In genomic region chr2:231600619-231601355, GRCh38 we compare ENCODE assay signal across 18 cellular contexts. TPM values are rescaled to one million over a fixed set of nuclear protein-coding genes. Genes with fewer than 3 reads are reported as not detected.
DNase-seq lines count a peak whose midpoint lies in the region; ATAC-seq and TF ChIP-seq lines count a peak whose summit lies in the region.
"Had no signal": no experiment of that assay in that cellular context is flagged by ENCODE, and none has a peak within 500 bp of the region (broad histone marks: within the 10 kb centered on the region; RNA-seq: fewer than 3 reads in every experiment).

No MANE protein-coding gene starts in this region.

- no peak for DNase-seq in CD8-positive, alpha-beta T cell
- DNase-seq in SK-N-MC (ENCODE audit: low read depth, low spot score) (no peak), right atrium auricular region (ENCODE audit: low spot score) (no peak), sigmoid colon (no peak), HUDEP-2 (lab: John Stamatoyannopoulos, UW; ENCODE audit: unreplicated experiment in 76 of 76) (no peak), Caco-2 (no peak)

- H3K4me3 ChIP-seq in CD8-positive, alpha-beta T cell (ENCODE audit: low read depth, low read length), result no peak overlapping the region
- H3K4me3 ChIP-seq in SK-N-MC (no peak overlapping the region), right atrium auricular region (no peak overlapping the region), sigmoid colon (no peak overlapping the region), Caco-2 (ENCODE audit: low read depth, low read length) (no peak overlapping the region)

- peak overlapping the region; percentile 37 for H3K27ac Mint-ChIP-seq in CD8-positive, alpha-beta T cell
- no peak overlapping the region for H3K27ac Mint-ChIP-seq in Caco-2 (ENCODE audit: unreplicated experiment)
- H3K27ac Mint-ChIP-seq: activated naive CD4-positive, alpha-beta T cell treated with anti-CD3 and anti-CD28 coated beads for 36 hours had no signal

- no peak for ATAC-seq in CD8-positive, alpha-beta T cell
- ATAC-seq in GM18505 (IDR thresholded peaks at IDR 0.05; ENCODE audit: unreplicated experiment), result no peak
- ATAC-seq in HG02981 (IDR thresholded peaks at IDR 0.05; ENCODE audit: unreplicated experiment), result no peak

- no TSS peak for BruUV-seq in Caco-2 (replicated peaks; lab: Mats Ljungman, UMichigan)

- peak overlapping the region; percentile 11 for H3K9ac ChIP-seq in SK-N-MC (ENCODE audit: insufficient read length)

- CTCF ChIA-PET in CD8-positive, alpha-beta T cell (lab: Charles Lee), result interaction anchor here (0.5 to 4.5 kb wide), 26 partner anchors 10 to 373 kb away, joined by 3 to 49 read pairs (median 4); partner anchors contain the start of gene TEX44
- CTCF ChIA-PET in Caco-2 (lab: Charles Lee), result interaction anchor here (1.0 to 1.2 kb wide), 3 partner anchors 37 to 118 kb away, joined by 4 to 18 read pairs (median 5); no protein-coding TSS in a partner anchor

- WGBS in sigmoid colon, 2 donors, result 70 to 79% methylated on average over 11 of the region's 11 CpGs

- TF ChIP-seq POLR2A in sigmoid colon (IDR thresholded peaks at IDR 0.05) (no peak), GM18505 (IDR thresholded peaks at IDR 0.05; ENCODE audit: borderline replicate concordance, extremely low read depth, insufficient read depth, insufficient read length) (no peak)

- no peak for TF ChIP-seq EP300 in sigmoid colon (IDR thresholded peaks at IDR 0.05)

- no peaks in the 10 kb centered on the region for H3K9me3 ChIP-seq in CD8-positive, alpha-beta T cell (ENCODE audit: low read length)
- H3K9me3 ChIP-seq in SK-N-MC (ENCODE audit: low read depth, low read length), result no peaks in the 10 kb centered on the region
- H3K9me3 ChIP-seq in right atrium auricular region, result no peaks in the 10 kb centered on the region
- H3K9me3 ChIP-seq in sigmoid colon, result no peaks in the 10 kb centered on the region
- H3K9me3 ChIP-seq in Caco-2, result no peaks in the 10 kb centered on the region

- H3K4me1 ChIP-seq in CD8-positive, alpha-beta T cell (ENCODE audit: insufficient read depth, low read length), result peaks cover 12% of the 10 kb centered on the region
- H3K4me1 ChIP-seq in right atrium auricular region (peaks cover 0 to 43% of the 10 kb centered on the region in 2 donors), sigmoid colon (peaks cover 2 to 57% (median 44%) of the 10 kb centered on the region in 4 donors), Caco-2 (peaks cover 11% of the 10 kb centered on the region)

- no peak overlapping the region for H3K27ac ChIP-seq in CD8-positive, alpha-beta T cell (ENCODE audit: low read depth, low read length)
- H3K27ac ChIP-seq in SK-N-MC (no peak overlapping the region), right atrium auricular region (peak overlapping the region; percentile 4 to 21), sigmoid colon (peak overlapping the region; percentile 98 to 100 (median 99))
- H3K27ac ChIP-seq: brain microvascular endothelial cell had no signal

- peaks cover 2% of the 10 kb centered on the region for H3K27me3 Mint-ChIP-seq in CD8-positive, alpha-beta T cell (ENCODE audit: low read depth)
- no peaks in the 10 kb centered on the region for H3K27me3 Mint-ChIP-seq in Caco-2 (ENCODE audit: insufficient read depth, unreplicated experiment)

- TF ChIP-seq CTCF in CD8-positive, alpha-beta T cell (IDR thresholded peaks at IDR 0.05), result no peak
- no peak for TF ChIP-seq CTCF in right atrium auricular region (IDR thresholded peaks at IDR 0.05)
- no peak for TF ChIP-seq CTCF in sigmoid colon (IDR thresholded peaks at IDR 0.05)
- TF ChIP-seq CTCF in Caco-2 (IDR thresholded peaks at IDR 0.05; ENCODE audit: insufficient read depth in 1 of 2, low read depth in 1 of 2, low read length in 1 of 2, severe bottlenecking in 1 of 2, unreplicated experiment in 1 of 2), result no peak

- no peaks in the 10 kb centered on the region for H3K36me3 Mint-ChIP-seq in CD8-positive, alpha-beta T cell
- peaks cover 9% of the 10 kb centered on the region for H3K36me3 Mint-ChIP-seq in Caco-2 (ENCODE audit: insufficient read depth, unreplicated experiment)

- POLR2A ChIA-PET in CD8-positive, alpha-beta T cell (lab: Charles Lee), result interaction anchor here (1.0 kb wide), 1 partner anchor 83 kb away, joined by 3 read pairs; no protein-coding TSS in a partner anchor
- POLR2A ChIA-PET in Caco-2 (lab: Charles Lee), result interaction anchor here (1.0 to 1.1 kb wide), 2 partner anchors 14 to 136 kb away, joined by 3 read pairs; partner anchors contain the start of gene NCL

- peaks cover 7% of the 10 kb centered on the region for H3K4me1 Mint-ChIP-seq in CD8-positive, alpha-beta T cell (ENCODE audit: low read depth)
- peaks cover 8% of the 10 kb centered on the region for H3K4me1 Mint-ChIP-seq in Caco-2 (ENCODE audit: low read depth, unreplicated experiment)

- intact Hi-C loops in CD8-positive, alpha-beta T cell (cut with DNase I, micrococcal nuclease), result loop anchor here (1.0 to 10.0 kb wide), 7 partner anchors 68 to 714 kb away; partner anchors contain the start of genes COPS7B (in 1 of the 2), NCL (in 1 of the 2), NMUR1 (in 1 of the 2) and PDE6D (in 1 of the 2)
- intact Hi-C loops in sigmoid colon (cut with DNase I) (loop anchor here (2.0 to 5.0 kb wide), 2 partner anchors 38 to 138 kb away; partner anchors contain the start of gene NCL), Caco-2 (cut with micrococcal nuclease; ENCODE audit: unreplicated experiment) (loop anchor here (1.0 kb wide), 1 partner anchor 37 kb away; no protein-coding TSS in a partner anchor)

- no peaks in the 10 kb centered on the region for H3K36me3 ChIP-seq in CD8-positive, alpha-beta T cell (ENCODE audit: insufficient read depth, low read length)
- H3K36me3 ChIP-seq in SK-N-MC (ENCODE audit: insufficient read depth, low read length), result no peaks in the 10 kb centered on the region
- no peaks in the 10 kb centered on the region for H3K36me3 ChIP-seq in right atrium auricular region
- H3K36me3 ChIP-seq in sigmoid colon, result no peaks in the 10 kb centered on the region
- no peaks in the 10 kb centered on the region for H3K36me3 ChIP-seq in Caco-2 (ENCODE audit: control insufficient read depth, insufficient read depth, low read length)
- H3K36me3 ChIP-seq: brain microvascular endothelial cell had no signal

- no peak overlapping the region for H3K4me3 Mint-ChIP-seq in CD8-positive, alpha-beta T cell
- H3K4me3 Mint-ChIP-seq in Caco-2 (ENCODE audit: unreplicated experiment), result no peak overlapping the region
- H3K4me3 Mint-ChIP-seq: activated naive CD4-positive, alpha-beta T cell treated with anti-CD3 and anti-CD28 coated beads for 36 hours had no signal

- H3K9me3 Mint-ChIP-seq in CD8-positive, alpha-beta T cell, result no peaks in the 10 kb centered on the region
- no peaks in the 10 kb centered on the region for H3K9me3 Mint-ChIP-seq in Caco-2 (ENCODE audit: unreplicated experiment)
- H3K9me3 Mint-ChIP-seq: activated naive CD4-positive, alpha-beta T cell treated with anti-CD3 and anti-CD28 coated beads for 36 hours had no signal

- H3K27me3 ChIP-seq in CD8-positive, alpha-beta T cell (ENCODE audit: insufficient read depth, low read length), result no peaks in the 10 kb centered on the region
- H3K27me3 ChIP-seq in right atrium auricular region, result no peaks in the 10 kb centered on the region
- no peaks in the 10 kb centered on the region for H3K27me3 ChIP-seq in sigmoid colon
- H3K27me3 ChIP-seq in Caco-2 (replicated peaks; ENCODE audit: control insufficient read depth, insufficient read depth, low read length), result no peaks in the 10 kb centered on the region
- H3K27me3 ChIP-seq: brain microvascular endothelial cell had no signal

RNA-seq across cellular contexts. Expression of gene TEX44, which starts 8.1 kb away (rescaled TPM):
- not detected for total RNA-seq in CD8-positive, alpha-beta T cell
- total RNA-seq in right atrium auricular region (not detected), sigmoid colon (not detected), Caco-2 (2022) (not detected in 2 replicates)
- polyA plus RNA-seq in sigmoid colon, result not detected
- total RNA-seq: activated naive CD4-positive, alpha-beta T cell treated with anti-CD3 and anti-CD28 coated beads for 36 hours; G401; HT-29; NCI-H460; omental fat pad; PC-3; subcutaneous adipose tissue; T-helper 1 cell treated with Interleukin-12 subunit alpha and Interleukin-12 subunit beta and Interleukin-4 antibody, amounts not matched to agents 30 ng/mL and 1 ng/mL, for 36 hours had no signal
- polyA plus RNA-seq: AG04450 had no signal

Comparison
In these comparisons a context has a peak if more than half of its experiments do, and no peak if none do; other contexts are left out.
1. H3K27ac ChIP-seq: peak in right atrium auricular region (2 of 2) and sigmoid colon (4 of 4); none in CD8-positive, alpha-beta T cell (single experiment) and SK-N-MC (single experiment).